1 cellular context compared by ENCODE assay signal in the genomic region with DNA sequence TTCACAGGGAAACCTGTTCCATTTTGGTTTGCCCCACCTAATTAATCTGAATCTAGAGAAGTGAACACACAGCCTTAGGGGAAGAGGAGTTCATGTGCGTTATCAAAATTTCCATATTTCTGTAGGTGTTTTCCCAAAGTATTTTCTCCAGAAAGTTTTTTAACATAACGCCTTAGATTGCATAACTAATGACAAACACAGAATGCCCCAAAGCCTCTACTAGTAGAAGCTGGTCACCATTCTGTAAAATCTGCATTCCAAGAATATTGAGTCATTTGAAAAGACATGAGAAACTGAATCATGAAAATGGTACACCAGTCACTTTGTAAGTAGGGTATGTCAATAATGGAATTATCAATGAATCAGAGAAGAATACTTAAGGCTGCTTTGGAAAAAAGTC.
TF ChIP-seq lines count a peak whose summit lies in the region.

No MANE protein-coding gene starts in this region.

TF ChIP-seq in SK-N-SH, 30 proteins besides CTCF, POLR2A, EP300 and RAD21 (continued from another document):
- TF ChIP-seq, protein P1, sequence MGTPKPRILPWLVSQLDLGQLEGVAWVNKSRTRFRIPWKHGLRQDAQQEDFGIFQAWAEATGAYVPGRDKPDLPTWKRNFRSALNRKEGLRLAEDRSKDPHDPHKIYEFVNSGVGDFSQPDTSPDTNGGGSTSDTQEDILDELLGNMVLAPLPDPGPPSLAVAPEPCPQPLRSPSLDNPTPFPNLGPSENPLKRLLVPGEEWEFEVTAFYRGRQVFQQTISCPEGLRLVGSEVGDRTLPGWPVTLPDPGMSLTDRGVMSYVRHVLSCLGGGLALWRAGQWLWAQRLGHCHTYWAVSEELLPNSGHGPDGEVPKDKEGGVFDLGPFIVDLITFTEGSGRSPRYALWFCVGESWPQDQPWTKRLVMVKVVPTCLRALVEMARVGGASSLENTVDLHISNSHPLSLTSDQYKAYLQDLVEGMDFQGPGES (IDR thresholded peaks at IDR 0.05; ENCODE audit: low read depth, low read length) = no peak
- TF ChIP-seq, protein P2, sequence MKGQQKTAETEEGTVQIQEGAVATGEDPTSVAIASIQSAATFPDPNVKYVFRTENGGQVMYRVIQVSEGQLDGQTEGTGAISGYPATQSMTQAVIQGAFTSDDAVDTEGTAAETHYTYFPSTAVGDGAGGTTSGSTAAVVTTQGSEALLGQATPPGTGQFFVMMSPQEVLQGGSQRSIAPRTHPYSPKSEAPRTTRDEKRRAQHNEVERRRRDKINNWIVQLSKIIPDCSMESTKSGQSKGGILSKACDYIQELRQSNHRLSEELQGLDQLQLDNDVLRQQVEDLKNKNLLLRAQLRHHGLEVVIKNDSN (IDR thresholded peaks at IDR 0.05; ENCODE audit: borderline replicate concordance, low read depth) = no peak
- no peak for TF ChIP-seq NRF1 (IDR thresholded peaks at IDR 0.05; ENCODE audit: low read depth, low read length)
